8 cellular contexts compared by ENCODE assay signal in genomic region chr5:34959323-34959722, GRCh38. TPM values are rescaled to one million over a fixed set of nuclear protein-coding genes. Genes with fewer than 3 reads are reported as not detected.
DNase-seq lines count a peak whose midpoint lies in the region; ATAC-seq and TF ChIP-seq lines count a peak whose summit lies in the region.

No MANE protein-coding gene starts in this region.

- H3K4me1 ChIP-seq in RWPE2 (ENCODE audit: insufficient read depth, poor library complexity, severe bottlenecking): no peaks in the 10 kb centered on the region
- no peaks in the 10 kb centered on the region for H3K4me1 ChIP-seq in sigmoid colon

- no peak for TF ChIP-seq EP300 in sigmoid colon (IDR thresholded peaks at IDR 0.05)

- H3K9me3 ChIP-seq in RWPE2 (ENCODE audit: severe bottlenecking) (no peaks in the 10 kb centered on the region), sigmoid colon (no peaks in the 10 kb centered on the region)

- H3K36me3 Mint-ChIP-seq in activated T-cell treated with anti-CD3 and anti-CD28 coated beads, Interleukin-2, amount 50 U/mL, for 24 hours (ENCODE audit: low read depth): peaks cover 38% of the 10 kb centered on the region
- H3K36me3 Mint-ChIP-seq in progenitor cell of endocrine pancreas (ENCODE audit: insufficient read depth) (peaks cover 14% of the 10 kb centered on the region), type B pancreatic cell (peaks cover 12% of the 10 kb centered on the region)

- peak; percentile 96 for ATAC-seq in HG02759 (IDR thresholded peaks at IDR 0.05; ENCODE audit: unreplicated experiment)
- peak; percentile 90 for ATAC-seq in RWPE2 (ENCODE audit: low read depth)

- no peaks in the 10 kb centered on the region for H3K27me3 Mint-ChIP-seq in activated T-cell treated with anti-CD3 and anti-CD28 coated beads, Interleukin-2, amount 50 U/mL, for 24 hours
- no peaks in the 10 kb centered on the region for H3K27me3 Mint-ChIP-seq in progenitor cell of endocrine pancreas
- no peaks in the 10 kb centered on the region for H3K27me3 Mint-ChIP-seq in type B pancreatic cell

- peaks cover 20% of the 10 kb centered on the region for H3K4me1 Mint-ChIP-seq in activated T-cell treated with anti-CD3 and anti-CD28 coated beads, Interleukin-2, amount 50 U/mL, for 24 hours (ENCODE audit: low read depth)
- H3K4me1 Mint-ChIP-seq in progenitor cell of endocrine pancreas (ENCODE audit: low read depth): peaks cover 3% of the 10 kb centered on the region
- peaks cover 7% of the 10 kb centered on the region for H3K4me1 Mint-ChIP-seq in type B pancreatic cell (ENCODE audit: unreplicated experiment)

- no peak overlapping the region for H3K27ac ChIP-seq in RWPE2 (ENCODE audit: poor library complexity, severe bottlenecking)
- H3K27ac ChIP-seq in sigmoid colon: no peak overlapping the region

- intact Hi-C loops in sigmoid colon (cut with DNase I): no loop called here

- H3K4me3 Mint-ChIP-seq in activated T-cell treated with anti-CD3 and anti-CD28 coated beads, Interleukin-2, amount 50 U/mL, for 24 hours: no peak overlapping the region
- no peak overlapping the region for H3K4me3 Mint-ChIP-seq in progenitor cell of endocrine pancreas (ENCODE audit: low read depth)
- no peak overlapping the region for H3K4me3 Mint-ChIP-seq in type B pancreatic cell

- 74 to 96% methylated on average over 1 of the region's 1 CpG for WGBS in sigmoid colon, 2 donors

- H3K27me3 ChIP-seq in RWPE2 (ENCODE audit: insufficient read depth, poor library complexity, severe bottlenecking) (no peaks in the 10 kb centered on the region), sigmoid colon (no peaks in the 10 kb centered on the region)

- H3K36me3 ChIP-seq in RWPE2 (ENCODE audit: low read depth): peaks cover 20% of the 10 kb centered on the region
- H3K36me3 ChIP-seq in sigmoid colon: peaks cover 0 to 12% (median 5%) of the 10 kb centered on the region in 4 donors

- peak overlapping the region; percentile 80 for H3K27ac Mint-ChIP-seq in activated T-cell treated with anti-CD3 and anti-CD28 coated beads, Interleukin-2, amount 50 U/mL, for 24 hours
- peak overlapping the region; percentile 10 for H3K27ac Mint-ChIP-seq in progenitor cell of endocrine pancreas
- H3K27ac Mint-ChIP-seq in type B pancreatic cell: no peak overlapping the region

- H3K4me3 ChIP-seq in RWPE2 (ENCODE audit: severe bottlenecking) (no peak overlapping the region), sigmoid colon (no peak overlapping the region)

- no peaks in the 10 kb centered on the region for H3K9me3 Mint-ChIP-seq in activated T-cell treated with anti-CD3 and anti-CD28 coated beads, Interleukin-2, amount 50 U/mL, for 24 hours
- H3K9me3 Mint-ChIP-seq in progenitor cell of endocrine pancreas (ENCODE audit: low read depth): no peaks in the 10 kb centered on the region
- no peaks in the 10 kb centered on the region for H3K9me3 Mint-ChIP-seq in type B pancreatic cell

- DNase-seq in activated T-cell treated with anti-CD3 and anti-CD28 coated beads, Interleukin-2, amount 50 U/mL, for 24 hours: no peak
- no peak for DNase-seq in activated T-cell treated with anti-CD3 and anti-CD28 coated beads for 4 hours
- DNase-seq in RWPE2 (ENCODE audit: low spot score): no peak
- no peak for DNase-seq in progenitor cell of endocrine pancreas (ENCODE audit: low spot score, unreplicated experiment)
- no peak for DNase-seq in germinal center (ENCODE audit: low spot score)
- no peak for DNase-seq in sigmoid colon
- DNase-seq in type B pancreatic cell (ENCODE audit: extremely low spot score, unreplicated experiment): no peak

- no peak for TF ChIP-seq CTCF in RWPE2 (IDR thresholded peaks at IDR 0.05; ENCODE audit: poor library complexity, severe bottlenecking)
- TF ChIP-seq CTCF in progenitor cell of endocrine pancreas (IDR thresholded peaks at IDR 0.05; ENCODE audit: unreplicated experiment): no peak
- no peak for TF ChIP-seq CTCF in sigmoid colon (IDR thresholded peaks at IDR 0.05)
- no peak for TF ChIP-seq CTCF in type B pancreatic cell (conservative IDR thresholded peaks at IDR 0.05)

- TF ChIP-seq POLR2A in sigmoid colon (IDR thresholded peaks at IDR 0.05): no peak

RNA-seq across cellular contexts. Expression of gene DNAJC21, which starts 30.0 kb away (rescaled TPM):
- total RNA-seq in progenitor cell of endocrine pancreas (48.1 and 50.3 TPM in 2 replicates), sigmoid colon (10 to 100 TPM; 40.6 to 47.1 (median 43.2) TPM), type B pancreatic cell (ENCODE audit: low replicate concordance) (46.6 and 53.2 TPM in 2 replicates)
- polyA plus RNA-seq in sigmoid colon: 10 to 100 TPM; 26.4 to 33.1 (median 27.8) TPM

RNA-seq across cellular contexts. Expression of gene BRIX1, which starts 43.8 kb away (rescaled TPM):
- total RNA-seq in progenitor cell of endocrine pancreas (30.6 and 31.4 TPM in 2 replicates), sigmoid colon (10 to 100 TPM in 3 of 4 donors, 1 to 10 TPM in 1; 8.6 to 26.0 (median 20.3) TPM), type B pancreatic cell (ENCODE audit: low replicate concordance) (32.7 and 38.0 TPM in 2 replicates)
- 10 to 100 TPM; 13.2 to 20.8 (median 14.3) TPM for polyA plus RNA-seq in sigmoid colon

RNA-seq across cellular contexts. Expression of gene RAD1, which starts 44.0 kb away (rescaled TPM):
- total RNA-seq in progenitor cell of endocrine pancreas: 32.4 and 33.7 TPM in 2 replicates
- total RNA-seq in sigmoid colon: 10 to 100 TPM; 15.8 to 25.8 (median 20.0) TPM
- 10 to 100 TPM; 11.7 to 14.4 (median 13.6) TPM for polyA plus RNA-seq in sigmoid colon
- total RNA-seq in type B pancreatic cell (ENCODE audit: low replicate concordance): 19.5 and 20.9 TPM in 2 replicates
